8 cellular contexts compared by ENCODE assay signal in the genomic region with DNA sequence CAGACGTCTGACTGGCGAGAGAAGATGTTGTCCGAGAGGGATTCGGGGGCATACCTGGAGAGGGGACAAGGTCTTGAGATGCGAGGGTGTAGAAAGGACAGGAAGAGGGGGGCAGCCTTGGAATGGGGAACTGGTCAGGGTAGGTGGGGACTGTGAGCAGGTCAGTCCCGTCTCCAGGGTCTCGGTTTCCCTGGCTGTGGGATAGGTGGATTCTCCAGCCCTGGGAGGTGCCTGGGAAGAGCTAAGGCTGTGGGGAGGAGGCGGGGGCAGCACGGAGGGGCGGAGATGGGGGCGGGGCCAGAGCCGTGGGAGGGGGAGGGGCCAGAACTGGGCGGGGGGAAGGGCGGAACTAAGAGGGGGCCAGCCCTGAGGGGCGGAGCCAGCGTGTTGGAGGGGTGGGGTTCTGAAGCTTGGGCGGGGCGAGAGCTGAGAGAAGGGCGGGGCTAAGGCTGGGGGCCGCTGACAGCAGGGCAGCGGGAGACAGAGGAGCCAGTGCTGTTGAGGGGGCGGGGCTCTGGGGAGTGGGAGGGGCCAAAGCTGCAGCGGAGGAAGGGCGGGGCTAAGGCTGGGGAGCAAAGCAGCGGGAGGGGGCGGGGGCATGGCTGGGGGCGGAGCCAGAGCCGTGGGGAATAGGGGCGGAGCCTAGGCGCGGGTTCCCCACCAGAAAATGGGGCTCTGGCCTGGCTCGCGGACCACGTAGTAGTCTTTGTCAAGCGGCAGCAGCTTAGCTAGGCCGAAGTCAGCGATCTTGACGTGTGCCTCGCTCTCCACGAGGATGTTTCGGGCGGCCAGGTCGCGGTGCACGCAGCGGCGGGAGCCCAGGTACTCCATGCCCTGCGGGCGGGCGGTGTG. TPM values are rescaled to one million over a fixed set of nuclear protein-coding genes. Genes with fewer than 3 reads are reported as not detected.
DNase-seq lines count a peak whose midpoint lies in the region; ATAC-seq and TF ChIP-seq lines count a peak whose summit lies in the region.

No MANE protein-coding gene starts in this region.

- H3K9me3 ChIP-seq in suprapubic skin = no peaks in the 10 kb centered on the region

- H3K27me3 ChIP-seq in suprapubic skin = peaks cover 33% of the 10 kb centered on the region

- peaks cover 10% of the 10 kb centered on the region for H3K4me1 ChIP-seq in suprapubic skin

- no peak for TF ChIP-seq EP300 in suprapubic skin (IDR thresholded peaks at IDR 0.05)

- DNase-seq in ELF-1 (ENCODE audit: low read depth, low spot score) (peak; percentile 92), NCI-H1694 treated with DMSO at 0.1 percent for 48 hours (lab: John Stamatoyannopoulos, UW) (peak; percentile 41), erythroblast (lab: John Stamatoyannopoulos, UW) (peak; percentile 49 to 52), mucosa of gallbladder (ENCODE audit: low spot score) (peak; percentile 91), suprapubic skin (ENCODE audit: low spot score in 2 of 2) (peak in 1 of 2 donors; percentile 74)
- DNase-seq in activated CD4-positive, alpha-beta T cell treated with anti-CD3 and anti-CD28 coated beads, Interleukin-2, amount 50 U/mL, for 1 hour = peak; percentile 51

- 34% methylated on average over 32 of the region's 50 CpGs for WGBS in suprapubic skin

- no peak for TF ChIP-seq CTCF in suprapubic skin (IDR thresholded peaks at IDR 0.05)

- peak overlapping the region; percentile 34 for H3K4me3 ChIP-seq in suprapubic skin

- ATAC-seq in GM19397 (IDR thresholded peaks at IDR 0.05; ENCODE audit: unreplicated experiment) (no peak), HG03095 (IDR thresholded peaks at IDR 0.05; ENCODE audit: unreplicated experiment) (no peak)

- H3K36me3 ChIP-seq in suprapubic skin = no peaks in the 10 kb centered on the region

- TF ChIP-seq POLR2A in erythroblast (IDR thresholded peaks at IDR 0.05; ENCODE audit: low read length) = no peak
- TF ChIP-seq POLR2A in suprapubic skin (IDR thresholded peaks at IDR 0.05) = no peak

- H3K27ac ChIP-seq in suprapubic skin = no peak overlapping the region

RNA-seq across cellular contexts. Expression of gene INSL3, which starts 9.5 kb away (rescaled TPM):
- total RNA-seq in mucosa of gallbladder (not detected), suprapubic skin (not detected)

RNA-seq across cellular contexts. Expression of gene JAK3, which starts 17.0 kb away (rescaled TPM):
- 13.4 TPM for total RNA-seq in mucosa of gallbladder
- 1 to 10 TPM; 1.0 to 4.0 (median 1.7) TPM for total RNA-seq in suprapubic skin

RNA-seq across cellular contexts. Expression of gene RPL18A, which starts 28.9 kb away (rescaled TPM):
- 1,253 TPM for total RNA-seq in mucosa of gallbladder
- 1,000 to 10,000 TPM; 1,229 to 2,185 (median 2,114) TPM for total RNA-seq in suprapubic skin

RNA-seq across cellular contexts. Expression of gene B3GNT3, which starts 35.9 kb away (rescaled TPM):
- total RNA-seq in mucosa of gallbladder = 243 TPM
- total RNA-seq in suprapubic skin = 10 to 100 TPM in 1 of 4 donors, 1 to 10 TPM in 3; 1.4 to 12.1 (median 5.9) TPM

RNA-seq across cellular contexts. Expression of gene SLC5A5, which starts 41.0 kb away (rescaled TPM):
- not detected for total RNA-seq in mucosa of gallbladder
- total RNA-seq in suprapubic skin = not detected
